Comparison of ENCODE assay signal across 13 cellular contexts in genomic region chr2:2331905-2332280, GRCh38. TPM values are rescaled to one million over a fixed set of nuclear protein-coding genes. Genes with fewer than 3 reads are reported as not detected.
DNase-seq lines count a peak whose midpoint lies in the region; ATAC-seq and TF ChIP-seq lines count a peak whose summit lies in the region.
"Had no signal": no experiment of that assay in that cellular context is flagged by ENCODE, and none has a peak within 500 bp of the region (broad histone marks: within the 10 kb centered on the region; RNA-seq: fewer than 3 reads in every experiment).

No MANE protein-coding gene starts in this region.

- intact Hi-C loops in activated CD8-positive, alpha-beta T cell treated with anti-CD3 and anti-CD28 coated beads for 36 hours (cut with micrococcal nuclease), result no loop called here
- intact Hi-C loops in ascending aorta (cut with DNase I), result no loop called here

- H3K27ac ChIP-seq in iPS-18a (ENCODE audit: low read length) (peak overlapping the region; percentile 26), ascending aorta (no peak overlapping the region)
- no peak overlapping the region for H3K27ac ChIP-seq in effector memory CD4-positive, alpha-beta T cell (ENCODE audit: insufficient read depth, low read length, poor library complexity, severe bottlenecking)

- H3K27ac Mint-ChIP-seq in activated CD8-positive, alpha-beta T cell treated with anti-CD3 and anti-CD28 coated beads for 36 hours, result no peak overlapping the region
- H3K27ac Mint-ChIP-seq: activated CD8-positive, alpha-beta memory T cell treated with anti-CD3 and anti-CD28 coated beads, Interleukin-2, amount 10 ng/mL, durations not matched to agents 7 days and 5 days; activated naive CD8-positive, alpha-beta T cell treated with anti-CD3 and anti-CD28 coated beads, Interleukin-2, amount 50 U/mL, for 24 hours had no signal

- H3K4me3 Mint-ChIP-seq in activated CD8-positive, alpha-beta T cell treated with anti-CD3 and anti-CD28 coated beads for 36 hours, result no peak overlapping the region
- H3K4me3 Mint-ChIP-seq: activated CD8-positive, alpha-beta memory T cell treated with anti-CD3 and anti-CD28 coated beads, Interleukin-2, amount 10 ng/mL, durations not matched to agents 7 days and 5 days; activated naive CD8-positive, alpha-beta T cell treated with anti-CD3 and anti-CD28 coated beads, Interleukin-2, amount 50 U/mL, for 24 hours had no signal

- POLR2A ChIA-PET in activated CD8-positive, alpha-beta T cell treated with anti-CD3 and anti-CD28 coated beads for 36 hours (lab: Charles Lee), result no interaction called here

- peaks cover 1% of the 10 kb centered on the region for H3K27me3 Mint-ChIP-seq in activated CD8-positive, alpha-beta T cell treated with anti-CD3 and anti-CD28 coated beads for 36 hours
- H3K27me3 Mint-ChIP-seq: activated CD8-positive, alpha-beta memory T cell treated with anti-CD3 and anti-CD28 coated beads, Interleukin-2, amount 10 ng/mL, durations not matched to agents 7 days and 5 days had no signal

- H3K27me3 ChIP-seq in NT2/D1 (ENCODE audit: insufficient read depth, insufficient read length) (no peaks in the 10 kb centered on the region), iPS-18a (ENCODE audit: control insufficient read depth, insufficient read depth, low read length) (no peaks in the 10 kb centered on the region), ascending aorta (no peaks in the 10 kb centered on the region)
- no peaks in the 10 kb centered on the region for H3K27me3 ChIP-seq in effector memory CD4-positive, alpha-beta T cell (replicated peaks; ENCODE audit: control insufficient read depth, insufficient read depth, low read length, poor library complexity, severe bottlenecking)

- H3K36me3 Mint-ChIP-seq in activated CD8-positive, alpha-beta T cell treated with anti-CD3 and anti-CD28 coated beads for 36 hours (ENCODE audit: low read depth), result no peaks in the 10 kb centered on the region
- H3K36me3 Mint-ChIP-seq: activated CD8-positive, alpha-beta memory T cell treated with anti-CD3 and anti-CD28 coated beads, Interleukin-2, amount 10 ng/mL, durations not matched to agents 7 days and 5 days had no signal

- no peak for ATAC-seq in GM21737 (IDR thresholded peaks at IDR 0.05; ENCODE audit: unreplicated experiment)
- no peak for ATAC-seq in activated CD8-positive, alpha-beta T cell treated with anti-CD3 and anti-CD28 coated beads for 36 hours
- ATAC-seq: activated CD8-positive, alpha-beta memory T cell treated with anti-CD3 and anti-CD28 coated beads, Interleukin-2, amount 10 ng/mL, durations not matched to agents 7 days and 5 days; activated naive CD8-positive, alpha-beta T cell treated with anti-CD3 and anti-CD28 coated beads, Interleukin-2, amount 50 U/mL, for 24 hours; left ventricle myocardium superior had no signal

- TF ChIP-seq CTCF in activated CD8-positive, alpha-beta T cell treated with anti-CD3 and anti-CD28 coated beads for 36 hours (IDR thresholded peaks at IDR 0.05), result no peak
- no peak for TF ChIP-seq CTCF in ascending aorta (IDR thresholded peaks at IDR 0.05)

- CTCF ChIA-PET in activated CD8-positive, alpha-beta T cell treated with anti-CD3 and anti-CD28 coated beads for 36 hours (lab: Charles Lee), result no interaction called here

- H3K9me3 Mint-ChIP-seq in activated CD8-positive, alpha-beta T cell treated with anti-CD3 and anti-CD28 coated beads for 36 hours, result no peaks in the 10 kb centered on the region
- H3K9me3 Mint-ChIP-seq: activated naive CD8-positive, alpha-beta T cell treated with anti-CD3 and anti-CD28 coated beads, Interleukin-2, amount 50 U/mL, for 24 hours had no signal

- H3K36me3 ChIP-seq in NT2/D1 (ENCODE audit: insufficient read depth, insufficient read length, low read length) (no peaks in the 10 kb centered on the region), iPS-18a (ENCODE audit: control insufficient read depth, low read depth, low read length) (no peaks in the 10 kb centered on the region), ascending aorta (no peaks in the 10 kb centered on the region)
- no peaks in the 10 kb centered on the region for H3K36me3 ChIP-seq in effector memory CD4-positive, alpha-beta T cell (ENCODE audit: control insufficient read depth, insufficient read depth, low read length)

- no peaks in the 10 kb centered on the region for H3K4me1 ChIP-seq in NT2/D1 (ENCODE audit: insufficient read depth, insufficient read length)
- peaks cover 33% of the 10 kb centered on the region for H3K4me1 ChIP-seq in iPS-18a (ENCODE audit: control insufficient read depth, low read depth, low read length)
- no peaks in the 10 kb centered on the region for H3K4me1 ChIP-seq in effector memory CD4-positive, alpha-beta T cell (ENCODE audit: control insufficient read depth, insufficient read depth, low read length, poor library complexity, severe bottlenecking)
- H3K4me1 ChIP-seq in ascending aorta, result no peaks in the 10 kb centered on the region

- peak; percentile 86 for DNase-seq in DMS153 (lab: John Stamatoyannopoulos, UW)
- peak; percentile 85 for DNase-seq in NCI-H2107 (lab: John Stamatoyannopoulos, UW)
- DNase-seq in NT2/D1 (ENCODE audit: low read depth, low spot score), result peak; percentile 48
- DNase-seq in effector memory CD4-positive, alpha-beta T cell, result no peak
- DNase-seq in activated CD8-positive, alpha-beta T cell treated with anti-CD3 and anti-CD28 coated beads for 36 hours, result no peak
- no peak for DNase-seq in ascending aorta (ENCODE audit: low spot score in 2 of 2)
- DNase-seq: activated CD8-positive, alpha-beta memory T cell treated with anti-CD3 and anti-CD28 coated beads, Interleukin-2, amount 10 ng/mL, durations not matched to agents 7 days and 5 days; activated naive CD8-positive, alpha-beta T cell treated with anti-CD3 and anti-CD28 coated beads, Interleukin-2, amount 50 U/mL, for 24 hours; left ventricle myocardium superior had no signal

- H3K9me3 ChIP-seq in NT2/D1 (ENCODE audit: insufficient read depth, low read length) (peaks cover 14% of the 10 kb centered on the region), iPS-18a (ENCODE audit: control insufficient read depth, low read depth, low read length) (peaks cover 8% of the 10 kb centered on the region), ascending aorta (no peaks in the 10 kb centered on the region)
- H3K9me3 ChIP-seq in effector memory CD4-positive, alpha-beta T cell (ENCODE audit: control insufficient read depth, low read length), result no peaks in the 10 kb centered on the region

- H3K4me3 ChIP-seq in NT2/D1 (ENCODE audit: insufficient read length, low read depth) (no peak overlapping the region), iPS-18a (ENCODE audit: low read length) (peak overlapping the region; percentile 23), ascending aorta (no peak overlapping the region)
- H3K4me3 ChIP-seq in effector memory CD4-positive, alpha-beta T cell (ENCODE audit: insufficient read depth, low read depth, low read length, poor library complexity, severe bottlenecking), result no peak overlapping the region

- no peak overlapping the region for H3K9ac ChIP-seq in NT2/D1 (ENCODE audit: insufficient read length, low read depth)
- H3K9ac ChIP-seq in iPS-18a (ENCODE audit: low read length), result no peak overlapping the region

- H3K4me1 Mint-ChIP-seq in activated CD8-positive, alpha-beta T cell treated with anti-CD3 and anti-CD28 coated beads for 36 hours (ENCODE audit: low read depth), result no peaks in the 10 kb centered on the region
- H3K4me1 Mint-ChIP-seq: activated CD8-positive, alpha-beta memory T cell treated with anti-CD3 and anti-CD28 coated beads, Interleukin-2, amount 10 ng/mL, durations not matched to agents 7 days and 5 days; activated naive CD8-positive, alpha-beta T cell treated with anti-CD3 and anti-CD28 coated beads, Interleukin-2, amount 50 U/mL, for 24 hours had no signal

RNA-seq across cellular contexts. Expression of gene MYT1L, which starts 0.8 kb away (rescaled TPM):
- not detected for total RNA-seq in activated CD8-positive, alpha-beta T cell treated with anti-CD3 and anti-CD28 coated beads for 36 hours
- not detected for total RNA-seq in ascending aorta
- total RNA-seq: activated CD8-positive, alpha-beta memory T cell treated with anti-CD3 and anti-CD28 coated beads, Interleukin-2, amount 10 ng/mL, durations not matched to agents 7 days and 5 days; fibroblast of villous mesenchyme; left ventricle myocardium superior; osteoblast had no signal

Comparison
In these comparisons a context has a peak if more than half of its experiments do, and no peak if none do; other contexts are left out.
1. DNase-seq: peak in DMS153 (single experiment), NCI-H2107 (single experiment) and NT2/D1 (single experiment); none in effector memory CD4-positive, alpha-beta T cell (0 of 3), activated CD8-positive, alpha-beta T cell treated with anti-CD3 and anti-CD28 coated beads for 36 hours (single experiment) and ascending aorta (0 of 2).